35 cellular contexts compared by ENCODE assay signal in genomic region chr3:151415289-151415688, GRCh38. TPM values are rescaled to one million over a fixed set of nuclear protein-coding genes. Genes with fewer than 3 reads are reported as not detected.
"Had no signal": no experiment of that assay in that cellular context is flagged by ENCODE, and none has a peak within 500 bp of the region (broad histone marks: within the 10 kb centered on the region; RNA-seq: fewer than 3 reads in every experiment).

No MANE protein-coding gene starts in this region.

- H3K36me3 ChIP-seq: adrenal gland, brain microvascular endothelial cell, breast epithelium had no signal

- H3K27me3 ChIP-seq: adrenal gland, body of pancreas, brain microvascular endothelial cell, breast epithelium had no signal

- H3K4me3 ChIP-seq: adrenal gland, body of pancreas, breast epithelium had no signal

- H3K9me3 ChIP-seq: adrenal gland, body of pancreas, breast epithelium had no signal

- H3K27ac ChIP-seq: adrenal gland, body of pancreas, brain microvascular endothelial cell, breast epithelium, VCaP had no signal

- DNase-seq: activated B cell treated with CpG ODN at 0.5 μM for 24 hours; activated CD4-positive, alpha-beta memory T cell treated with anti-CD3 and anti-CD28 coated beads for 36 hours; activated CD4-positive, alpha-beta T cell treated with anti-CD3 and anti-CD28 coated beads for 4 hours; activated CD4-positive, alpha-beta T cell treated with anti-CD3 and anti-CD28 coated beads, Interleukin-2, amount 10 ng/mL, durations not matched to agents 24 days and 14 days; activated CD4-positive, alpha-beta T cell treated with anti-CD3 and anti-CD28 coated beads, Interleukin-2, amount 50 U/mL, for 1 hour; activated CD4-positive, alpha-beta T cell treated with anti-CD3 and anti-CD28 coated beads, Interleukin-2, amount 50 U/mL, for 4 hours; activated CD4-positive, CD25-positive, alpha-beta regulatory T cell treated with anti-CD3 and anti-CD28 coated beads, Interleukin-2, amount 50 U/mL, for 72 hours; activated CD8-positive, alpha-beta memory T cell treated with anti-CD3 and anti-CD28 coated beads, Interleukin-2, amount 50 U/mL, for 4 hours; activated CD8-positive, alpha-beta T cell treated with anti-CD3 and anti-CD28 coated beads for 36 hours; activated effector memory CD4-positive, alpha-beta T cell treated with anti-CD3 and anti-CD28 coated beads, Interleukin-2, amount 50 U/mL, for 16 hours; activated gamma-delta T cell treated with Interleukin-2 at 50 U/mL for 16 hours; activated naive CD4-positive, alpha-beta T cell; activated naive CD4-positive, alpha-beta T cell treated with anti-CD3 and anti-CD28 coated beads for 36 hours; activated naive CD4-positive, alpha-beta T cell treated with anti-CD3 and anti-CD28 coated beads, Interleukin-2, amount 50 U/mL, for 16 hours; activated naive CD8-positive, alpha-beta T cell treated with anti-CD3 and anti-CD28 coated beads for 36 hours; activated T-cell treated with anti-CD3 and anti-CD28 coated beads for 4 hours; activated T-cell treated with anti-CD3 and anti-CD28 coated beads, Interleukin-2, amount 50 U/mL, for 1 hour; activated T-cell treated with anti-CD3 and anti-CD28 coated beads, Interleukin-2, amount 50 U/mL, for 4 hours; activated T-cell treated with anti-CD3 and anti-CD28 coated beads, Interleukin-2, amount 50 U/mL, for 72 hours; adrenal gland; amniotic stem cell; aorta; body of pancreas; brain microvascular endothelial cell; central memory CD4-positive, alpha-beta T cell; T-helper 1 cell; T-helper 2 cell; T-helper 9 cell had no signal

- ATAC-seq: activated CD8-positive, alpha-beta T cell treated with anti-CD3 and anti-CD28 coated beads for 36 hours; activated naive CD4-positive, alpha-beta T cell treated with anti-CD3 and anti-CD28 coated beads, Interleukin-2, amount 50 U/mL, for 72 hours; activated T-cell treated with anti-CD3 and anti-CD28 coated beads, Interleukin-2, amount 50 U/mL, for 4 hours; activated T-cell treated with anti-CD3 and anti-CD28 coated beads, Interleukin-2, amount 50 U/mL, for 72 hours; activated T-helper 17 cell treated with anti-CD3 and anti-CD28 coated beads, Interleukin-2, amount 50 U/mL, for 72 hours; body of pancreas had no signal

RNA-seq across cellular contexts. Expression of gene P2RY12, which starts 30.7 kb away (rescaled TPM):
- total RNA-seq: activated CD4-positive, alpha-beta memory T cell treated with anti-CD3 and anti-CD28 coated beads for 36 hours; activated CD4-positive, alpha-beta T cell treated with anti-CD3 and anti-CD28 coated beads, Interleukin-2, amount 10 ng/mL, durations not matched to agents 24 days and 14 days; activated CD8-positive, alpha-beta memory T cell treated with anti-CD3 and anti-CD28 coated beads for 36 hours; activated CD8-positive, alpha-beta T cell treated with anti-CD3 and anti-CD28 coated beads for 36 hours; activated naive CD4-positive, alpha-beta T cell treated with anti-CD3 and anti-CD28 coated beads for 36 hours; activated naive CD4-positive, alpha-beta T cell treated with anti-CD3 and anti-CD28 coated beads, Interleukin-2, amount 50 U/mL, for 72 hours; activated naive CD8-positive, alpha-beta T cell treated with anti-CD3 and anti-CD28 coated beads for 36 hours; activated T-cell treated with anti-CD3 and anti-CD28 coated beads, Interleukin-2, amount 50 U/mL, for 4 hours; activated T-cell treated with anti-CD3 and anti-CD28 coated beads, Interleukin-2, amount 50 U/mL, for 72 hours; activated T-helper 1 cell treated with anti-CD3 and anti-CD28 coated beads, Interleukin-12 subunit alpha, Interleukin-12 subunit beta, Interleukin-2, Interleukin-4 antibody, amounts not matched to agents 30 ng/mL and 10 ng/mL and 1 ng/mL, durations not matched to agents 14 hours and 24 hours and 36 hours; activated T-helper 17 cell treated with anti-CD3 and anti-CD28 coated beads, Interleukin-2, amount 50 U/mL, for 72 hours; astrocyte had no signal

RNA-seq across cellular contexts. Expression of gene IGSF10, which starts 45.6 kb away (rescaled TPM):
- total RNA-seq: activated B cell treated with CpG ODN at 0.5 μM for 24 hours; activated CD4-positive, alpha-beta memory T cell treated with anti-CD3 and anti-CD28 coated beads for 36 hours; activated CD4-positive, alpha-beta T cell treated with anti-CD3 and anti-CD28 coated beads, Interleukin-2, amount 10 ng/mL, durations not matched to agents 24 days and 14 days; activated CD8-positive, alpha-beta memory T cell treated with anti-CD3 and anti-CD28 coated beads for 36 hours; activated CD8-positive, alpha-beta T cell treated with anti-CD3 and anti-CD28 coated beads for 36 hours; activated naive CD4-positive, alpha-beta T cell treated with anti-CD3 and anti-CD28 coated beads for 36 hours; activated naive CD4-positive, alpha-beta T cell treated with anti-CD3 and anti-CD28 coated beads, Interleukin-2, amount 50 U/mL, for 72 hours; activated naive CD8-positive, alpha-beta T cell treated with anti-CD3 and anti-CD28 coated beads for 36 hours; activated T-cell treated with anti-CD3 and anti-CD28 coated beads, Interleukin-2, amount 50 U/mL, for 72 hours; activated T-helper 1 cell treated with anti-CD3 and anti-CD28 coated beads, Interleukin-12 subunit alpha, Interleukin-12 subunit beta, Interleukin-2, Interleukin-4 antibody, amounts not matched to agents 30 ng/mL and 10 ng/mL and 1 ng/mL, durations not matched to agents 14 hours and 24 hours and 36 hours had no signal
